In genomic region chr10:110075726-110076125, GRCh38 we compare ENCODE assay signal across 13 cellular contexts.
DNase-seq lines count a peak whose midpoint lies in the region; ATAC-seq lines count a peak whose summit lies in the region.
"Had no signal": no experiment of that assay in that cellular context is flagged by ENCODE, and none has a peak within 500 bp of the region (broad histone marks: within the 10 kb centered on the region; RNA-seq: fewer than 3 reads in every experiment).

No MANE protein-coding gene starts in this region.

- peak overlapping the region; percentile 83 for H3K27ac ChIP-seq in subcutaneous abdominal adipose tissue (ENCODE audit: low read depth, low read length)

- no peaks in the 10 kb centered on the region for H3K27me3 Mint-ChIP-seq in activated CD4-positive, alpha-beta T cell treated with anti-CD3 and anti-CD28 coated beads, Interleukin-2, amount 10 ng/mL, durations not matched to agents 24 days and 14 days
- H3K27me3 Mint-ChIP-seq in activated CD8-positive, alpha-beta T cell treated with anti-CD3 and anti-CD28 coated beads, Interleukin-2, amount 10 ng/mL, durations not matched to agents 7 days and 5 days (ENCODE audit: low read depth) = no peaks in the 10 kb centered on the region
- H3K27me3 Mint-ChIP-seq in immature natural killer cell (ENCODE audit: low read depth in 3 of 3) = peaks cover 0 to 2% (median 2%) of the 10 kb centered on the region in 3 donors

- no peak for DNase-seq in activated CD4-positive, alpha-beta T cell treated with anti-CD3 and anti-CD28 coated beads, Interleukin-2, amount 10 ng/mL, durations not matched to agents 24 days and 14 days
- no peak for DNase-seq in activated CD4-positive, alpha-beta T cell treated with anti-CD3 and anti-CD28 coated beads, Interleukin-2, amount 50 U/mL, for 4 hours
- DNase-seq in activated CD8-positive, alpha-beta T cell treated with anti-CD3 and anti-CD28 coated beads, Interleukin-2, amount 10 ng/mL, durations not matched to agents 7 days and 5 days = no peak
- DNase-seq in immature natural killer cell = no peak
- DNase-seq in NK-92 treated with Interleukin-12 subunit alpha and Interleukin-12 subunit beta, amount 100 ng/mL, for 24 hours (lab: John Stamatoyannopoulos, UW) = no peak
- DNase-seq in NCI-H524 (lab: John Stamatoyannopoulos, UW) = no peak
- DNase-seq in NCI-H1417 (lab: John Stamatoyannopoulos, UW) = no peak
- DNase-seq: ACHN; activated CD8-positive, alpha-beta memory T cell treated with anti-CD3 and anti-CD28 coated beads, Interleukin-2, amount 50 U/mL, for 4 hours; mucosa of descending colon; NCI-H1092 treated with DMSO at 0.1 percent for 48 hours had no signal

- H3K4me1 ChIP-seq in subcutaneous abdominal adipose tissue (ENCODE audit: control insufficient read depth in 5 of 5, insufficient read depth in 5 of 5, low read length in 5 of 5) = peaks cover 16 to 58% (median 48%) of the 10 kb centered on the region in 5 donors

- no peaks in the 10 kb centered on the region for H3K9me3 ChIP-seq in subcutaneous abdominal adipose tissue (ENCODE audit: control insufficient read depth in 5 of 5, low read length in 5 of 5)
- H3K9me3 ChIP-seq: mucosa of descending colon had no signal

- POLR2A ChIA-PET in activated CD8-positive, alpha-beta T cell treated with anti-CD3 and anti-CD28 coated beads, Interleukin-2, amount 10 ng/mL, durations not matched to agents 7 days and 5 days (lab: Charles Lee) = interaction anchor here (1.8 kb wide), 1 partner anchor 68 kb away, joined by 19 read pairs; the partner anchor contains the start of gene ADD3

- no peaks in the 10 kb centered on the region for H3K9me3 Mint-ChIP-seq in activated CD4-positive, alpha-beta T cell treated with anti-CD3 and anti-CD28 coated beads, Interleukin-2, amount 10 ng/mL, durations not matched to agents 24 days and 14 days
- H3K9me3 Mint-ChIP-seq in activated CD8-positive, alpha-beta T cell treated with anti-CD3 and anti-CD28 coated beads, Interleukin-2, amount 10 ng/mL, durations not matched to agents 7 days and 5 days (ENCODE audit: insufficient read depth) = no peaks in the 10 kb centered on the region
- no peaks in the 10 kb centered on the region for H3K9me3 Mint-ChIP-seq in immature natural killer cell

- H3K4me3 Mint-ChIP-seq in activated CD4-positive, alpha-beta T cell treated with anti-CD3 and anti-CD28 coated beads, Interleukin-2, amount 10 ng/mL, durations not matched to agents 24 days and 14 days = peak overlapping the region; percentile 62
- H3K4me3 Mint-ChIP-seq in activated CD8-positive, alpha-beta T cell treated with anti-CD3 and anti-CD28 coated beads, Interleukin-2, amount 10 ng/mL, durations not matched to agents 7 days and 5 days = peak overlapping the region; percentile 13
- H3K4me3 Mint-ChIP-seq in immature natural killer cell = peak overlapping the region; percentile 49 to 81 (median 62)

- no peaks in the 10 kb centered on the region for H3K27me3 ChIP-seq in subcutaneous abdominal adipose tissue (ENCODE audit: control insufficient read depth in 5 of 5, insufficient read depth in 4 of 5, low read length in 5 of 5)

- CTCF ChIA-PET in activated CD8-positive, alpha-beta T cell treated with anti-CD3 and anti-CD28 coated beads, Interleukin-2, amount 10 ng/mL, durations not matched to agents 7 days and 5 days (lab: Charles Lee) = interaction anchor here (1.0 to 1.8 kb wide), 5 partner anchors 8 to 192 kb away, joined by 3 to 11 read pairs (median 3); no protein-coding TSS in a partner anchor

- intact Hi-C loops in activated CD4-positive, alpha-beta T cell treated with anti-CD3 and anti-CD28 coated beads, Interleukin-2, amount 10 ng/mL, durations not matched to agents 24 days and 14 days (cut with micrococcal nuclease) = loop anchor here (2.0 to 10.0 kb wide), 3 partner anchors 67 to 789 kb away; partner anchors contain the start of gene XPNPEP1

- H3K36me3 ChIP-seq in subcutaneous abdominal adipose tissue (ENCODE audit: control insufficient read depth in 5 of 5, insufficient read depth in 5 of 5, low read length in 5 of 5) = no peaks in the 10 kb centered on the region

- peak overlapping the region; percentile 73 for H3K27ac Mint-ChIP-seq in activated CD4-positive, alpha-beta T cell treated with anti-CD3 and anti-CD28 coated beads, Interleukin-2, amount 10 ng/mL, durations not matched to agents 24 days and 14 days
- peak overlapping the region; percentile 64 for H3K27ac Mint-ChIP-seq in activated CD8-positive, alpha-beta T cell treated with anti-CD3 and anti-CD28 coated beads, Interleukin-2, amount 10 ng/mL, durations not matched to agents 7 days and 5 days
- peak overlapping the region; percentile 6 to 83 (median 78) for H3K27ac Mint-ChIP-seq in immature natural killer cell

- H3K4me1 Mint-ChIP-seq in activated CD4-positive, alpha-beta T cell treated with anti-CD3 and anti-CD28 coated beads, Interleukin-2, amount 10 ng/mL, durations not matched to agents 24 days and 14 days = peaks cover 78% of the 10 kb centered on the region
- peaks cover 86% of the 10 kb centered on the region for H3K4me1 Mint-ChIP-seq in activated CD8-positive, alpha-beta T cell treated with anti-CD3 and anti-CD28 coated beads, Interleukin-2, amount 10 ng/mL, durations not matched to agents 7 days and 5 days (ENCODE audit: low read depth)
- peaks cover 91 to 100% of the 10 kb centered on the region in 2 donors for H3K4me1 Mint-ChIP-seq in immature natural killer cell

- H3K4me3 ChIP-seq in subcutaneous abdominal adipose tissue (ENCODE audit: low read depth in 1 of 5, low read length in 5 of 5) = peak overlapping the region in 1 of 5 donors; percentile 3
- H3K4me3 ChIP-seq: mucosa of descending colon had no signal

- no peak for ATAC-seq in activated CD8-positive, alpha-beta T cell treated with anti-CD3 and anti-CD28 coated beads, Interleukin-2, amount 10 ng/mL, durations not matched to agents 7 days and 5 days
- ATAC-seq: Panc1 had no signal

- peaks cover 4% of the 10 kb centered on the region for H3K36me3 Mint-ChIP-seq in activated CD4-positive, alpha-beta T cell treated with anti-CD3 and anti-CD28 coated beads, Interleukin-2, amount 10 ng/mL, durations not matched to agents 24 days and 14 days (ENCODE audit: low read depth)
- H3K36me3 Mint-ChIP-seq in activated CD8-positive, alpha-beta T cell treated with anti-CD3 and anti-CD28 coated beads, Interleukin-2, amount 10 ng/mL, durations not matched to agents 7 days and 5 days (ENCODE audit: low read depth) = peaks cover 37% of the 10 kb centered on the region
- H3K36me3 Mint-ChIP-seq in immature natural killer cell = no peaks in the 10 kb centered on the region

- H3K9ac ChIP-seq in subcutaneous abdominal adipose tissue (ENCODE audit: low read length in 5 of 5) = peak overlapping the region in 2 of 5 donors; percentile 19 to 23
